In the genomic region with DNA sequence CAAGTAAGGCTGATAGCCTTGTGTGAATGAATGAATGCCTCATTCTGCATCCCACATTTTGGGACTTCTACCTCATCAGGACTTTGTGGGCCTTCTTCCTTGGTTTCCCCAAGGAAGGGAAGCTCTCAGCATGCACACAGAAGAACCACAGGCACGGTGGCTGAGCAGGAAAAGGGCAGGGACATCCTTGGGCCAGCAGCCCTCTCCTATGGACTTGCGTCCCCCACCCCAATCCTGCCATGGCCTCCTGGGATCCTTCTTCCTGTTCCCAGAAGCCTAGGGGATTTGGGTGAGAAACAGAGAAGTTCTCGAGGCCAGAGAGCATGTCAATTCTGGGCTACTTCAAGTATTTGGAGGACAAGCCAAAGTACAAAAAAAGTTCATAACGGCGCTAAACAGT, we compare ENCODE assay signal across 16 cellular contexts.
DNase-seq lines count a peak whose midpoint lies in the region; ATAC-seq, FAIRE-seq and TF ChIP-seq lines count a peak whose summit lies in the region.
"Had no signal": no experiment of that assay in that cellular context is flagged by ENCODE, and none has a peak within 500 bp of the region (broad histone marks: within the 10 kb centered on the region; RNA-seq: fewer than 3 reads in every experiment).

No MANE protein-coding gene starts in this region.

- no peaks in the 10 kb centered on the region for H3K9me3 Mint-ChIP-seq in activated T-cell treated with anti-CD3 and anti-CD28 coated beads, Interleukin-2, amount 50 U/mL, for 24 hours
- peaks cover 0 to 1% of the 10 kb centered on the region in 2 donors for H3K9me3 Mint-ChIP-seq in activated T-cell treated with anti-CD3 and anti-CD28 coated beads, Interleukin-2, amount 50 U/mL, for 72 hours
- H3K9me3 Mint-ChIP-seq in activated T-helper 17 cell treated with anti-CD3 and anti-CD28 coated beads, Interleukin-2, amount 50 U/mL, for 72 hours, result no peaks in the 10 kb centered on the region
- peaks cover 0 to 5% (median 0%) of the 10 kb centered on the region in 7 donors for H3K9me3 Mint-ChIP-seq in naive B cell
- H3K9me3 Mint-ChIP-seq in stimulated activated naive B cell treated with anti-CD40 and anti-IgM and Interleukin-4, amounts not matched to agents 10 μg/mL and 1 μg/mL and 100 μg/mL, for 72 hours, result peaks cover 4 to 11% of the 10 kb centered on the region in 2 donors
- H3K9me3 Mint-ChIP-seq in Caco-2 (ENCODE audit: unreplicated experiment), result no peaks in the 10 kb centered on the region

- ATAC-seq in activated T-cell treated with anti-CD3 and anti-CD28 coated beads, Interleukin-2, amount 50 U/mL, for 72 hours (replicated peaks in 1 of 2), result no peak
- ATAC-seq in activated T-helper 17 cell treated with anti-CD3 and anti-CD28 coated beads, Interleukin-2, amount 50 U/mL, for 72 hours (replicated peaks), result no peak
- ATAC-seq in naive B cell (ENCODE audit: low read depth in 2 of 2), result no peak
- ATAC-seq in stimulated activated naive B cell treated with anti-CD40 and anti-IgM and Interleukin-4, amounts not matched to agents 10 μg/mL and 1 μg/mL and 100 μg/mL, for 72 hours (replicated peaks), result no peak

- CTCF ChIA-PET in Caco-2 (lab: Charles Lee), result no interaction called here

- intact Hi-C loops in Caco-2 (cut with micrococcal nuclease; ENCODE audit: unreplicated experiment) (no loop called here), cardiac septum (cut with DNase I) (no loop called here)

- peaks cover 67% of the 10 kb centered on the region for H3K4me1 Mint-ChIP-seq in activated T-cell treated with anti-CD3 and anti-CD28 coated beads, Interleukin-2, amount 50 U/mL, for 24 hours (ENCODE audit: low read depth)
- peaks cover 56% of the 10 kb centered on the region for H3K4me1 Mint-ChIP-seq in activated T-cell treated with anti-CD3 and anti-CD28 coated beads, Interleukin-2, amount 50 U/mL, for 72 hours (ENCODE audit: low read depth)
- peaks cover 39% of the 10 kb centered on the region for H3K4me1 Mint-ChIP-seq in activated T-helper 17 cell treated with anti-CD3 and anti-CD28 coated beads, Interleukin-2, amount 50 U/mL, for 72 hours
- H3K4me1 Mint-ChIP-seq in naive B cell (peaks cover 44 to 68% (median 53%) of the 10 kb centered on the region in 3 donors), Caco-2 (ENCODE audit: low read depth, unreplicated experiment) (no peaks in the 10 kb centered on the region)
- peaks cover 50 to 73% of the 10 kb centered on the region in 2 donors for H3K4me1 Mint-ChIP-seq in stimulated activated naive B cell treated with anti-CD40 and anti-IgM and Interleukin-4, amounts not matched to agents 10 μg/mL and 1 μg/mL and 100 μg/mL, for 72 hours

- H3K27ac ChIP-seq in small intestine (ENCODE audit: low read depth in 1 of 2, low read length in 1 of 2), result no peak overlapping the region
- H3K27ac ChIP-seq: RWPE1 had no signal

- no TSS peak for BruUV-seq in Caco-2 (replicated peaks; lab: Mats Ljungman, UMichigan)

- POLR2A ChIA-PET in Caco-2 (lab: Charles Lee), result no interaction called here

- H3K4me3 Mint-ChIP-seq in activated T-cell treated with anti-CD3 and anti-CD28 coated beads, Interleukin-2, amount 50 U/mL, for 24 hours, result no peak overlapping the region
- no peak overlapping the region for H3K4me3 Mint-ChIP-seq in activated T-cell treated with anti-CD3 and anti-CD28 coated beads, Interleukin-2, amount 50 U/mL, for 72 hours
- H3K4me3 Mint-ChIP-seq in activated T-helper 17 cell treated with anti-CD3 and anti-CD28 coated beads, Interleukin-2, amount 50 U/mL, for 72 hours, result no peak overlapping the region
- no peak overlapping the region for H3K4me3 Mint-ChIP-seq in naive B cell
- H3K4me3 Mint-ChIP-seq in stimulated activated naive B cell treated with anti-CD40 and anti-IgM and Interleukin-4, amounts not matched to agents 10 μg/mL and 1 μg/mL and 100 μg/mL, for 72 hours, result peak overlapping the region in 1 of 2 donors; percentile 14
- H3K4me3 Mint-ChIP-seq in Caco-2 (ENCODE audit: unreplicated experiment), result no peak overlapping the region

- H3K4me1 ChIP-seq in small intestine (ENCODE audit: control insufficient read depth in 2 of 2, insufficient read depth in 1 of 2, low read depth in 1 of 2, low read length in 1 of 2) (no peaks in the 10 kb centered on the region), Caco-2 (no peaks in the 10 kb centered on the region)

- H3K4me3 ChIP-seq in small intestine (ENCODE audit: low read depth in 1 of 2, low read length in 2 of 2) (no peak overlapping the region), Caco-2 (ENCODE audit: low read depth, low read length) (no peak overlapping the region)

- peak overlapping the region; percentile 53 for H3K27ac Mint-ChIP-seq in activated T-cell treated with anti-CD3 and anti-CD28 coated beads, Interleukin-2, amount 50 U/mL, for 24 hours
- H3K27ac Mint-ChIP-seq in activated T-cell treated with anti-CD3 and anti-CD28 coated beads, Interleukin-2, amount 50 U/mL, for 72 hours, result no peak overlapping the region
- peak overlapping the region; percentile 22 for H3K27ac Mint-ChIP-seq in activated T-helper 17 cell treated with anti-CD3 and anti-CD28 coated beads, Interleukin-2, amount 50 U/mL, for 72 hours
- H3K27ac Mint-ChIP-seq in naive B cell (peak overlapping the region; percentile 42 to 96 (median 70)), Caco-2 (ENCODE audit: unreplicated experiment) (no peak overlapping the region)
- H3K27ac Mint-ChIP-seq in stimulated activated naive B cell treated with anti-CD40 and anti-IgM and Interleukin-4, amounts not matched to agents 10 μg/mL and 1 μg/mL and 100 μg/mL, for 72 hours, result peak overlapping the region; percentile 85

- no peaks in the 10 kb centered on the region for H3K27me3 ChIP-seq in small intestine (ENCODE audit: control insufficient read depth in 2 of 2, insufficient read depth in 2 of 2, low read length in 2 of 2)
- no peaks in the 10 kb centered on the region; the same call in 1 of the 2 replicates for H3K27me3 ChIP-seq in Caco-2 (replicated peaks; ENCODE audit: control insufficient read depth, insufficient read depth, low read length)

- FAIRE-seq in small intestine (lab: Jason Lieb, UNC), result no peak
- FAIRE-seq: A204.1 had no signal

- H3K27me3 Mint-ChIP-seq in activated T-cell treated with anti-CD3 and anti-CD28 coated beads, Interleukin-2, amount 50 U/mL, for 24 hours, result no peaks in the 10 kb centered on the region
- H3K27me3 Mint-ChIP-seq in activated T-cell treated with anti-CD3 and anti-CD28 coated beads, Interleukin-2, amount 50 U/mL, for 72 hours (ENCODE audit: low read depth), result no peaks in the 10 kb centered on the region
- H3K27me3 Mint-ChIP-seq in activated T-helper 17 cell treated with anti-CD3 and anti-CD28 coated beads, Interleukin-2, amount 50 U/mL, for 72 hours, result no peaks in the 10 kb centered on the region
- H3K27me3 Mint-ChIP-seq in naive B cell (no peaks in the 10 kb centered on the region), Caco-2 (ENCODE audit: insufficient read depth, unreplicated experiment) (no peaks in the 10 kb centered on the region)
- no peaks in the 10 kb centered on the region for H3K27me3 Mint-ChIP-seq in stimulated activated naive B cell treated with anti-CD40 and anti-IgM and Interleukin-4, amounts not matched to agents 10 μg/mL and 1 μg/mL and 100 μg/mL, for 72 hours

- H3K36me3 ChIP-seq in small intestine (ENCODE audit: control insufficient read depth in 2 of 2, insufficient read depth in 2 of 2, low read length in 2 of 2), result peaks cover 5 to 12% of the 10 kb centered on the region in 2 donors
- no peaks in the 10 kb centered on the region for H3K36me3 ChIP-seq in Caco-2 (ENCODE audit: control insufficient read depth, insufficient read depth, low read length)

- WGBS in small intestine, 3 donors, result 88 to 95% (median 90%) methylated on average over 5 of the region's 5 CpGs

- H3K9me3 ChIP-seq in small intestine (ENCODE audit: control insufficient read depth, low read depth) (no peaks in the 10 kb centered on the region), Caco-2 (no peaks in the 10 kb centered on the region)

- H3K36me3 Mint-ChIP-seq in activated T-cell treated with anti-CD3 and anti-CD28 coated beads, Interleukin-2, amount 50 U/mL, for 24 hours (ENCODE audit: low read depth), result peaks cover 78% of the 10 kb centered on the region
- peaks cover 20 to 40% of the 10 kb centered on the region in 2 donors for H3K36me3 Mint-ChIP-seq in activated T-cell treated with anti-CD3 and anti-CD28 coated beads, Interleukin-2, amount 50 U/mL, for 72 hours (ENCODE audit: insufficient read depth in 2 of 2)
- peaks cover 86% of the 10 kb centered on the region for H3K36me3 Mint-ChIP-seq in activated T-helper 17 cell treated with anti-CD3 and anti-CD28 coated beads, Interleukin-2, amount 50 U/mL, for 72 hours (ENCODE audit: low read depth)
- H3K36me3 Mint-ChIP-seq in naive B cell, result peaks cover 14 to 38% of the 10 kb centered on the region in 2 donors
- peaks cover 58 to 71% of the 10 kb centered on the region in 2 donors for H3K36me3 Mint-ChIP-seq in stimulated activated naive B cell treated with anti-CD40 and anti-IgM and Interleukin-4, amounts not matched to agents 10 μg/mL and 1 μg/mL and 100 μg/mL, for 72 hours
- H3K36me3 Mint-ChIP-seq in Caco-2 (ENCODE audit: insufficient read depth, unreplicated experiment), result peaks cover 6% of the 10 kb centered on the region

- DNase-seq in activated T-cell treated with anti-CD3 and anti-CD28 coated beads, Interleukin-2, amount 50 U/mL, for 24 hours, result no peak
- DNase-seq in activated T-cell treated with anti-CD3 and anti-CD28 coated beads, Interleukin-2, amount 50 U/mL, for 72 hours, result no peak
- DNase-seq in naive B cell (no peak), small intestine (no peak), Caco-2 (no peak), cardiac septum (ENCODE audit: low spot score) (no peak)
- no peak for DNase-seq in stimulated activated naive B cell treated with anti-CD40 and anti-IgM and Interleukin-4, amounts not matched to agents 10 μg/mL and 1 μg/mL and 100 μg/mL, for 72 hours
- DNase-seq: DMS153, H7, KG1, NCI-H1048, NCI-H226, NCI-H526 treated with DMSO at 0.1 percent for 48 hours had no signal

- no peak for TF ChIP-seq CTCF in Caco-2 (IDR thresholded peaks at IDR 0.05; ENCODE audit: insufficient read depth in 1 of 2, low read depth in 1 of 2, low read length in 1 of 2, severe bottlenecking in 1 of 2, unreplicated experiment in 1 of 2)

Comparison
In these comparisons a context has a peak if more than half of its experiments do, and no peak if none do; other contexts are left out.
1. H3K27ac Mint-ChIP-seq: peak in activated T-cell treated with anti-CD3 and anti-CD28 coated beads, Interleukin-2, amount 50 U/mL, for 24 hours (single experiment), activated T-helper 17 cell treated with anti-CD3 and anti-CD28 coated beads, Interleukin-2, amount 50 U/mL, for 72 hours (single experiment), naive B cell (6 of 6) and stimulated activated naive B cell treated with anti-CD40 and anti-IgM and Interleukin-4, amounts not matched to agents 10 μg/mL and 1 μg/mL and 100 μg/mL, for 72 hours (single experiment); none in activated T-cell treated with anti-CD3 and anti-CD28 coated beads, Interleukin-2, amount 50 U/mL, for 72 hours (single experiment) and Caco-2 (single experiment).